In the genomic region with DNA sequence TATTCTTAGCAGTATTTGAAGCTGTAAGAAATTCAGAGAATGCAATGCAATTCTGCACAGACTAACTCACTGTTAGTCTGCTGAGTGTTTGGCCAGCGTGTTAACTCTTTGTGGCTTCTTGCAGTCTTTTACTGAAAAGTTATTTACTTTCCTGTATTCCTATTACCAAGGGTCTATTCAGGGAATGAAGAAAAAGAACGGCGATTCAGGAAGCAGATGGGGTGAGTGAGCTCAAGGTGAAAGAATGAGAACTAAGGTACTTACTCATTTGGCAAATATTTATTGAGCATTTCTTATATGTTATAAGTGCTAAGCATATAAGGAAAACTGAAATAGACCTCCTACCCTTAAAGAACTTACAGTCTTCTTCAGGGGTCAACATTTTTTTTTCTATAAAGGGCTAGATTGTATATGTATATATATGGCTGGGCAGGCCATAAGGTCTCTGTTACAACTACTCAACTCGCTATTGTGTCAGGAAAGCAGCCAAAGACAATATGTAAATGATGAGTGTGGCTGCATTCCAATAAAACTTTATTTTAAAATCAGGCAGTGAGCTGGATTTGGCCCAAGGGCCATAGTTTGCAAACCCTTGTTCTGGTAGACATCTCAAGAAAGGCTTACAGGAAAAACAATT, we compare ENCODE assay signal across 13 cellular contexts.
A peak's percentile ranks its signal among the peaks of the same experiment; 100 is the strongest.
DNase-seq lines count a peak whose midpoint lies in the region; ATAC-seq and TF ChIP-seq lines count a peak whose summit lies in the region.
"Had no signal": no experiment of that assay in that cellular context is flagged by ENCODE, and none has a peak within 500 bp of the region (broad histone marks: within the 10 kb centered on the region; RNA-seq: fewer than 3 reads in every experiment).

No MANE protein-coding gene starts in this region.

- H3K79me2 ChIP-seq in PC-3 (ENCODE audit: low read length) = no peaks in the 10 kb centered on the region

- POLR2A ChIA-PET in PC-3 (lab: Charles Lee; ENCODE audit: unreplicated experiment) = interaction anchor here (0.6 kb wide), 1 partner anchor 366 kb away, joined by 3 read pairs; no protein-coding TSS in a partner anchor

- H3K27me3 ChIP-seq in PC-3 (ENCODE audit: low read length) = no peaks in the 10 kb centered on the region
- H3K27me3 ChIP-seq: ovary had no signal

- DNase-seq in AG10803 (ENCODE audit: low read depth) = peak; percentile 85
- DNase-seq in PC-3 = peak; percentile 92
- peak; percentile 90 for DNase-seq in fibroblast of gingiva (ENCODE audit: low read depth)
- peak; percentile 83 for DNase-seq in non-pigmented ciliary epithelial cell (ENCODE audit: low read depth)
- no peak for DNase-seq in activated CD8-positive, alpha-beta memory T cell treated with anti-CD3 and anti-CD28 coated beads for 24 hours
- no peak for DNase-seq in D341Med (ENCODE audit: low spot score)
- DNase-seq in T-helper 2 cell = no peak
- DNase-seq: hypothalamus, ovary, SHP77 treated with DMSO at 0.1 percent for 48 hours had no signal

- H3K9me3 ChIP-seq in PC-3 (ENCODE audit: low read length) = no peaks in the 10 kb centered on the region
- H3K9me3 ChIP-seq: HAP-1, ovary had no signal

- H3K4me3 ChIP-seq in AG10803 (ENCODE audit: low read length) (no peak overlapping the region), PC-3 (ENCODE audit: low read length) (peak overlapping the region; percentile 19; the same call in 1 of the 2 replicates)
- H3K4me3 ChIP-seq: cardiac muscle cell, HAP-1, ovary had no signal

- H3K36me3 ChIP-seq in PC-3 (ENCODE audit: low read depth, low read length) = no peaks in the 10 kb centered on the region
- H3K36me3 ChIP-seq: cardiac muscle cell, HAP-1, ovary had no signal

- peak overlapping the region; percentile 71 for H3K4me2 ChIP-seq in PC-3 (ENCODE audit: low read length)

- H4K20me1 ChIP-seq in PC-3 (ENCODE audit: low read length) = no peaks in the 10 kb centered on the region

- H2AFZ ChIP-seq in PC-3 (ENCODE audit: low read length) = peak overlapping the region; percentile 20

- TF ChIP-seq CTCF in AG10803 (conservative IDR thresholded peaks at IDR 0.05; ENCODE audit: low read length) (no peak), PC-3 (conservative IDR thresholded peaks at IDR 0.05; ENCODE audit: low read depth, low read length) (no peak)

- ATAC-seq in PC-3 (peak; percentile 90), HG02610 (IDR thresholded peaks at IDR 0.05; ENCODE audit: unreplicated experiment) (no peak)

- no peak overlapping the region for H3K9ac ChIP-seq in PC-3 (ENCODE audit: low read length)

- H3F3A ChIP-seq in PC-3 (ENCODE audit: low read length, unreplicated experiment) = no peaks in the 10 kb centered on the region

- intact Hi-C loops in PC-3 (cut with micrococcal nuclease) = loop anchor here (1.0 to 10.0 kb wide), 4 partner anchors 122 to 601 kb away; a partner anchor contains a TSS

- CTCF ChIA-PET in PC-3 (lab: Charles Lee) = interaction anchor here (0.6 to 1.0 kb wide), 3 partner anchors 34 to 399 kb away, joined by 3 to 7 read pairs (median 4); no protein-coding TSS in a partner anchor

- peak overlapping the region; percentile 52 for H3K27ac ChIP-seq in PC-3 (ENCODE audit: low read length)
- H3K27ac ChIP-seq: ovary had no signal

- no TSS peak for BruUV-seq in PC-3 (replicated peaks; lab: Mats Ljungman, UMichigan)

- H3K9me2 ChIP-seq in PC-3 (replicated peaks; ENCODE audit: low read length) = no peaks in the 10 kb centered on the region

- peaks cover 28% of the 10 kb centered on the region for H3K4me1 ChIP-seq in PC-3 (ENCODE audit: insufficient read depth, low read length)

Comparison
In these comparisons a context has a peak if more than half of its experiments do, and no peak if none do; other contexts are left out.
1. DNase-seq: peak in AG10803 (single experiment), PC-3 (single experiment), fibroblast of gingiva (single experiment) and non-pigmented ciliary epithelial cell (single experiment); none in activated CD8-positive, alpha-beta memory T cell treated with anti-CD3 and anti-CD28 coated beads for 24 hours (single experiment), D341Med (single experiment) and T-helper 2 cell (0 of 5).